ENCODE assay signal across 26 cellular contexts in the genomic region with DNA sequence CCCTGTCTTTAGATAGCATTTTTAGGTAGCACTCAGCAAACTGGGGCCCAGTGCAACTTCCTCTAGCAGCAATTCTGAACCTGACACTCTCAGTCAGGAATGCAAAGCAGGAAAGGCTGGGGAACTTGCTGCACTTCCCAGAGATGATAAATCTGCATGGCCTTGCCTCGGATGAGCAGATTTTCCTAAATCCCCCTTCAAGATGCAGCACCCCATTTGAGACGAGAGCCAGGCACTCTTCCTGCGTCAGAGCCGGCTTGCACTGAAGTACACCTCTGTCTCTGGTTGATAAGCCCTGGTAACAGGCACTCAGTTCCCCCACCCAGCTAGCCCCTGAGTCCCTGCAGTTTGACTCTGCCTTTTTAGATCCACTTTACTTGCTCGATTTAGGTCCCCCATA.
DNase-seq lines count a peak whose midpoint lies in the region; ATAC-seq and TF ChIP-seq lines count a peak whose summit lies in the region.
"Had no signal": no experiment of that assay in that cellular context is flagged by ENCODE, and none has a peak within 500 bp of the region (broad histone marks: within the 10 kb centered on the region; RNA-seq: fewer than 3 reads in every experiment).

No MANE protein-coding gene starts in this region.

- no peaks in the 10 kb centered on the region for H3K36me3 ChIP-seq in Loucy (ENCODE audit: insufficient read depth, low read length)
- H3K36me3 ChIP-seq: colonic mucosa, suprapubic skin, uterus had no signal

- no peaks in the 10 kb centered on the region for H4K20me1 ChIP-seq in Loucy (ENCODE audit: insufficient read depth, low read length, poor library complexity, severe bottlenecking)

- H3K9me2 ChIP-seq in Loucy (replicated peaks; ENCODE audit: low read depth, low read length): no peaks in the 10 kb centered on the region

- H3F3A ChIP-seq in Loucy (ENCODE audit: low read depth): peaks cover 7% of the 10 kb centered on the region; the same call in 1 of the 2 replicates

- H2AFZ ChIP-seq in Loucy (ENCODE audit: low read length): no peak overlapping the region

- no peak overlapping the region for H3K4me3 ChIP-seq in AG10803 (ENCODE audit: low read length)
- H3K4me3 ChIP-seq in Loucy (ENCODE audit: low read length, poor library complexity, severe bottlenecking): no peak overlapping the region
- H3K4me3 ChIP-seq in cardiac fibroblast (replicated peaks in 1 of 2; ENCODE audit: low read depth in 2 of 2, low read length in 2 of 2): no peak overlapping the region
- H3K4me3 ChIP-seq: colonic mucosa, suprapubic skin, uterus had no signal

- no peaks in the 10 kb centered on the region for H3K27me3 ChIP-seq in Loucy (ENCODE audit: insufficient read depth, low read length, poor library complexity, severe bottlenecking)
- H3K27me3 ChIP-seq: colonic mucosa, uterus had no signal

- H3K9ac ChIP-seq in Loucy (ENCODE audit: low read depth, low read length, poor library complexity, severe bottlenecking): peak overlapping the region; percentile 60

- no peak overlapping the region for H3K4me2 ChIP-seq in Loucy (ENCODE audit: low read depth, low read length, poor library complexity, severe bottlenecking)

- DNase-seq in AG10803 (ENCODE audit: low read depth): peak; percentile 24
- peak; percentile 2 to 11 for DNase-seq in cardiac fibroblast (ENCODE audit: low read depth in 2 of 2)
- peak; percentile 50 for DNase-seq in left kidney (ENCODE audit: low read depth, low spot score)
- no peak for DNase-seq in retina
- DNase-seq in GM13977 (ENCODE audit: low spot score): no peak
- DNase-seq in activated CD4-positive, CD25-positive, alpha-beta regulatory T cell treated with anti-CD3 and anti-CD28 coated beads, Interleukin-2, amount 50 U/mL, for 72 hours: no peak
- DNase-seq: activated CD4-positive, alpha-beta memory T cell treated with anti-CD3 and anti-CD28 coated beads for 36 hours; activated CD4-positive, CD25-positive, alpha-beta regulatory T cell; activated naive CD8-positive, alpha-beta T cell treated with anti-CD3 and anti-CD28 coated beads, Interleukin-2, amount 10 ng/mL, durations not matched to agents 7 days and 5 days; C1 segment of cervical spinal cord; Caco-2; colonic mucosa; DMS79; effector memory CD8-positive, alpha-beta T cell; H9; NCI-H1092; NCI-H187 treated with DMSO at 0.1 percent for 48 hours; NCI-H2227 treated with DMSO at 0.1 percent for 48 hours; nucleus accumbens; stimulated activated CD4-positive, alpha-beta T cell treated with anti-CD3 and anti-CD28 coated beads, Interleukin-2, amount 100 ng/mL, for 48 hours; T-helper 9 cell; uterus had no signal

- no peak for ATAC-seq in GM21619 (IDR thresholded peaks at IDR 0.05; ENCODE audit: unreplicated experiment)
- ATAC-seq: effector memory CD8-positive, alpha-beta T cell; stimulated activated effector memory CD8-positive, alpha-beta T cell treated with anti-CD3 and anti-CD28 coated beads, Interleukin-12 subunit alpha, Interleukin-12 subunit beta, amount 100 ng/mL, for 72 hours had no signal

- H3K9me3 ChIP-seq in Loucy (ENCODE audit: insufficient read depth, low read depth, low read length): no peaks in the 10 kb centered on the region
- H3K9me3 ChIP-seq: Caco-2, colonic mucosa, suprapubic skin, uterus had no signal

- H3K4me1 ChIP-seq in Loucy (ENCODE audit: insufficient read depth, low read length, poor library complexity, severe bottlenecking): peaks cover 67% of the 10 kb centered on the region
- H3K4me1 ChIP-seq: colonic mucosa, uterus had no signal

- TF ChIP-seq CTCF in AG10803 (conservative IDR thresholded peaks at IDR 0.05; ENCODE audit: low read length) (no peak), Loucy (conservative IDR thresholded peaks at IDR 0.05; ENCODE audit: low read length) (no peak), cardiac fibroblast (IDR thresholded peaks at IDR 0.05; ENCODE audit: low read depth, low read length) (no peak), GM13977 (IDR thresholded peaks at IDR 0.05; ENCODE audit: extremely low read depth, insufficient read depth, missing control alignments) (no peak)

- no peaks in the 10 kb centered on the region for H3K79me2 ChIP-seq in Loucy (ENCODE audit: insufficient read depth, low read length)

- in situ Hi-C loops in GM13977 (cut with MboI; ENCODE audit: low pct_unique_long_range_greater_than_20kb, low sequenced_read_pairs, unreplicated experiment): no loop called here

Comparison
In these comparisons a context has a peak if more than half of its experiments do, and no peak if none do; other contexts are left out.
1. DNase-seq: peak in AG10803 (single experiment), cardiac fibroblast (2 of 2) and left kidney (single experiment); none in retina (single experiment), GM13977 (single experiment) and activated CD4-positive, CD25-positive, alpha-beta regulatory T cell treated with anti-CD3 and anti-CD28 coated beads, Interleukin-2, amount 50 U/mL, for 72 hours (single experiment).